In genomic region chr1:197884173-197884572, GRCh38 we compare ENCODE assay signal across 1 cellular context.
A peak's percentile ranks its signal among the peaks of the same experiment; 100 is the strongest.
TF ChIP-seq lines count a peak whose summit lies in the region.

No MANE protein-coding gene starts in this region.

TF ChIP-seq in HepG2, 621 proteins besides CTCF, POLR2A, EP300 and RAD21 (continued from another document and continues in another):
- TF ChIP-seq, protein P1, sequence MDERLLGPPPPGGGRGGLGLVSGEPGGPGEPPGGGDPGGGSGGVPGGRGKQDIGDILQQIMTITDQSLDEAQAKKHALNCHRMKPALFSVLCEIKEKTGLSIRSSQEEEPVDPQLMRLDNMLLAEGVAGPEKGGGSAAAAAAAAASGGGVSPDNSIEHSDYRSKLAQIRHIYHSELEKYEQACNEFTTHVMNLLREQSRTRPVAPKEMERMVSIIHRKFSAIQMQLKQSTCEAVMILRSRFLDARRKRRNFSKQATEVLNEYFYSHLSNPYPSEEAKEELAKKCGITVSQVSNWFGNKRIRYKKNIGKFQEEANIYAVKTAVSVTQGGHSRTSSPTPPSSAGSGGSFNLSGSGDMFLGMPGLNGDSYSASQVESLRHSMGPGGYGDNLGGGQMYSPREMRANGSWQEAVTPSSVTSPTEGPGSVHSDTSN (CRISPR knock-in tag; IDR thresholded peaks at IDR 0.05) = no peak
- peak; percentile 78 for TF ChIP-seq HNF4A (CRISPR knock-in tag; IDR thresholded peaks at IDR 0.05)
- TF ChIP-seq ZNF768 (CRISPR knock-in tag; IDR thresholded peaks at IDR 0.05) = no peak
- TF ChIP-seq ZNF737 (CRISPR knock-in tag; IDR thresholded peaks at IDR 0.05; ENCODE audit: borderline replicate concordance) = no peak
- no peak for TF ChIP-seq ZNF841 (CRISPR knock-in tag; IDR thresholded peaks at IDR 0.05; ENCODE audit: borderline replicate concordance)
- peak; percentile 93; the same call in 1 of the 2 replicates for TF ChIP-seq ZSCAN5A (CRISPR knock-in tag; IDR thresholded peaks at IDR 0.05; ENCODE audit: borderline replicate concordance)
- no peak for TF ChIP-seq ZFP36 (IDR thresholded peaks at IDR 0.05; ENCODE audit: borderline replicate concordance, low read depth, low read length, partially characterized antibody)
- TF ChIP-seq ZNF383 (CRISPR knock-in tag; IDR thresholded peaks at IDR 0.05; ENCODE audit: borderline replicate concordance) = no peak
- no peak for TF ChIP-seq ZBTB42 (CRISPR knock-in tag; IDR thresholded peaks at IDR 0.05)
- no peak; the same call in 1 of the 2 replicates for TF ChIP-seq ZXDC (CRISPR knock-in tag; IDR thresholded peaks at IDR 0.05)
- TF ChIP-seq ZNF761 (CRISPR knock-in tag; conservative IDR thresholded peaks at IDR 0.05) = 0 out of 2 replicates have a peak, but pooled peaks have one; percentile 53
- no peak for TF ChIP-seq PCBP2 (optimal IDR thresholded peaks at IDR 0.05; ENCODE audit: low read depth, low read length, poor library complexity, severe bottlenecking)
- TF ChIP-seq TIGD3 (CRISPR knock-in tag; IDR thresholded peaks at IDR 0.05; ENCODE audit: borderline replicate concordance) = no peak
- no peak for TF ChIP-seq ZNF446 (CRISPR knock-in tag; IDR thresholded peaks at IDR 0.05)
- TF ChIP-seq CREM (IDR thresholded peaks at IDR 0.05) = peak; percentile 49; the same call in 1 of the 2 replicates
- no peak for TF ChIP-seq CREM (CRISPR knock-in tag; IDR thresholded peaks at IDR 0.05)
- TF ChIP-seq XBP1 (CRISPR knock-in tag; IDR thresholded peaks at IDR 0.05) = no peak
- TF ChIP-seq ZSCAN12 (CRISPR knock-in tag; IDR thresholded peaks at IDR 0.05) = no peak
- no peak for TF ChIP-seq ZNF17 (CRISPR knock-in tag; IDR thresholded peaks at IDR 0.05)
- TF ChIP-seq ZNF513 (CRISPR knock-in tag; conservative IDR thresholded peaks at IDR 0.05) = no peak
- peak; percentile 97 for TF ChIP-seq SKI (IDR thresholded peaks at IDR 0.05; ENCODE audit: partially characterized antibody)
- TF ChIP-seq ZNF766 (CRISPR knock-in tag; IDR thresholded peaks at IDR 0.05; ENCODE audit: borderline replicate concordance) = no peak
- no peak for TF ChIP-seq SMAD1 (CRISPR knock-in tag; IDR thresholded peaks at IDR 0.05; ENCODE audit: borderline replicate concordance, low read depth)
- TF ChIP-seq ZNF333 (CRISPR knock-in tag; IDR thresholded peaks at IDR 0.05; ENCODE audit: borderline replicate concordance) = no peak
- TF ChIP-seq, protein P2, sequence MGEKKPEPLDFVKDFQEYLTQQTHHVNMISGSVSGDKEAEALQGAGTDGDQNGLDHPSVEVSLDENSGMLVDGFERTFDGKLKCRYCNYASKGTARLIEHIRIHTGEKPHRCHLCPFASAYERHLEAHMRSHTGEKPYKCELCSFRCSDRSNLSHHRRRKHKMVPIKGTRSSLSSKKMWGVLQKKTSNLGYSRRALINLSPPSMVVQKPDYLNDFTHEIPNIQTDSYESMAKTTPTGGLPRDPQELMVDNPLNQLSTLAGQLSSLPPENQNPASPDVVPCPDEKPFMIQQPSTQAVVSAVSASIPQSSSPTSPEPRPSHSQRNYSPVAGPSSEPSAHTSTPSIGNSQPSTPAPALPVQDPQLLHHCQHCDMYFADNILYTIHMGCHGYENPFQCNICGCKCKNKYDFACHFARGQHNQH (CRISPR knock-in tag; IDR thresholded peaks at IDR 0.05) = peak; percentile 65; the same call in 1 of the 2 replicates
- TF ChIP-seq KDM5B (CRISPR knock-in tag; IDR thresholded peaks at IDR 0.05; ENCODE audit: borderline replicate concordance) = no peak
- no peak for TF ChIP-seq IRF1 (CRISPR knock-in tag; IDR thresholded peaks at IDR 0.05; ENCODE audit: low read depth)
- no peak for TF ChIP-seq ZZZ3 (CRISPR knock-in tag; IDR thresholded peaks at IDR 0.05; ENCODE audit: borderline replicate concordance)
- no peak for TF ChIP-seq TCF7L2 (IDR thresholded peaks at IDR 0.05; ENCODE audit: low read depth, low read length)
- no peak for TF ChIP-seq ZSCAN31 (CRISPR knock-in tag; IDR thresholded peaks at IDR 0.05; ENCODE audit: low read depth)
- no peak for TF ChIP-seq CBX1 (IDR thresholded peaks at IDR 0.05; ENCODE audit: low read depth)
- TF ChIP-seq, protein P3, sequence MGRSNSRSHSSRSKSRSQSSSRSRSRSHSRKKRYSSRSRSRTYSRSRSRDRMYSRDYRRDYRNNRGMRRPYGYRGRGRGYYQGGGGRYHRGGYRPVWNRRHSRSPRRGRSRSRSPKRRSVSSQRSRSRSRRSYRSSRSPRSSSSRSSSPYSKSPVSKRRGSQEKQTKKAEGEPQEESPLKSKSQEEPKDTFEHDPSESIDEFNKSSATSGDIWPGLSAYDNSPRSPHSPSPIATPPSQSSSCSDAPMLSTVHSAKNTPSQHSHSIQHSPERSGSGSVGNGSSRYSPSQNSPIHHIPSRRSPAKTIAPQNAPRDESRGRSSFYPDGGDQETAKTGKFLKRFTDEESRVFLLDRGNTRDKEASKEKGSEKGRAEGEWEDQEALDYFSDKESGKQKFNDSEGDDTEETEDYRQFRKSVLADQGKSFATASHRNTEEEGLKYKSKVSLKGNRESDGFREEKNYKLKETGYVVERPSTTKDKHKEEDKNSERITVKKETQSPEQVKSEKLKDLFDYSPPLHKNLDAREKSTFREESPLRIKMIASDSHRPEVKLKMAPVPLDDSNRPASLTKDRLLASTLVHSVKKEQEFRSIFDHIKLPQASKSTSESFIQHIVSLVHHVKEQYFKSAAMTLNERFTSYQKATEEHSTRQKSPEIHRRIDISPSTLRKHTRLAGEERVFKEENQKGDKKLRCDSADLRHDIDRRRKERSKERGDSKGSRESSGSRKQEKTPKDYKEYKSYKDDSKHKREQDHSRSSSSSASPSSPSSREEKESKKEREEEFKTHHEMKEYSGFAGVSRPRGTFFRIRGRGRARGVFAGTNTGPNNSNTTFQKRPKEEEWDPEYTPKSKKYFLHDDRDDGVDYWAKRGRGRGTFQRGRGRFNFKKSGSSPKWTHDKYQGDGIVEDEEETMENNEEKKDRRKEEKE (IDR thresholded peaks at IDR 0.05) = no peak
- TF ChIP-seq MXD4 (CRISPR knock-in tag; IDR thresholded peaks at IDR 0.05) = no peak
- TF ChIP-seq PHF20 (CRISPR knock-in tag; IDR thresholded peaks at IDR 0.05) = no peak
- TF ChIP-seq ZNF724P (CRISPR knock-in tag; IDR thresholded peaks at IDR 0.05; ENCODE audit: borderline replicate concordance) = no peak
- no peak for TF ChIP-seq PAF1 (CRISPR knock-in tag; IDR thresholded peaks at IDR 0.05)
- TF ChIP-seq CEBPB (IDR thresholded peaks at IDR 0.05; ENCODE audit: borderline replicate concordance, low read depth, low read length) = no peak
- 0 out of 2 replicates have a peak, but pooled peaks have one; percentile 28 for TF ChIP-seq DRAP1 (CRISPR knock-in tag; IDR thresholded peaks at IDR 0.05)
- TF ChIP-seq DR1 (CRISPR knock-in tag; IDR thresholded peaks at IDR 0.05) = no peak
- 0 out of 2 replicates have a peak, but pooled peaks have one; percentile 15 for TF ChIP-seq MIXL1 (CRISPR knock-in tag; IDR thresholded peaks at IDR 0.05)
- TF ChIP-seq HOXA5 (CRISPR knock-in tag; IDR thresholded peaks at IDR 0.05) = no peak
- TF ChIP-seq ZNF589 (CRISPR knock-in tag; conservative IDR thresholded peaks at IDR 0.05) = 0 out of 2 replicates have a peak, but pooled peaks have one; percentile 41
- no peak for TF ChIP-seq ATAD3A (CRISPR knock-in tag; IDR thresholded peaks at IDR 0.05)
- no peak for TF ChIP-seq HINFP (CRISPR knock-in tag; IDR thresholded peaks at IDR 0.05; ENCODE audit: low read depth)
- TF ChIP-seq ZNF468 (CRISPR knock-in tag; IDR thresholded peaks at IDR 0.05) = no peak
- TF ChIP-seq SUZ12 (IDR thresholded peaks at IDR 0.05; ENCODE audit: low read depth, low read length) = no peak
- TF ChIP-seq ZBTB2 (CRISPR knock-in tag; IDR thresholded peaks at IDR 0.05; ENCODE audit: low read depth) = no peak
- no peak for TF ChIP-seq ZNF30 (CRISPR knock-in tag; IDR thresholded peaks at IDR 0.05)
- 0 out of 2 replicates have a peak, but pooled peaks have one; percentile 25 for TF ChIP-seq ZMYM3 (CRISPR knock-in tag; IDR thresholded peaks at IDR 0.05)
- TF ChIP-seq JARID2 (CRISPR knock-in tag; IDR thresholded peaks at IDR 0.05; ENCODE audit: insufficient replicate concordance) = no peak
